ENCODE assay signal across 9 cellular contexts in the genomic region with DNA sequence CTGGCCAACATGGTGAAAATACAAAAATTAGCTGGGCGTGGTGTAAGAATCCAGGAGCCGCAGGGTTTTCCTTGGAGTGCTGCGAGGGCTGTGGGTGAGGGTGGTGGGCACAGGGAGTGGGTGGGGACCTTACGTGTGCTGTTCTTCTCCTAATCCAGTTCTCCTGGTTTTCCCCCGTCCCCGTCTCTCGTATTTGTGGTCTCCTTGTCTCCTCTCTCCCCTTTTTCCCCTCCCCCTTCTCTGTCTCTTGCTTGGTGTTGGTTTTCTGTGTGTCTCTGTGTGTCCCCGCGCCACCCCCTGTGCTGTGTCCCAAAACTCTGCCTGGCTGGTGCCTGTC. TPM values are rescaled to one million over a fixed set of nuclear protein-coding genes. Genes with fewer than 3 reads are reported as not detected.
DNase-seq lines count a peak whose midpoint lies in the region; ATAC-seq and TF ChIP-seq lines count a peak whose summit lies in the region.
"Had no signal": no experiment of that assay in that cellular context is flagged by ENCODE, and none has a peak within 500 bp of the region (broad histone marks: within the 10 kb centered on the region; RNA-seq: fewer than 3 reads in every experiment).

No MANE protein-coding gene starts in this region.

- TF ChIP-seq CTCF in DND-41 (IDR thresholded peaks at IDR 0.05; ENCODE audit: borderline replicate concordance, extremely low read depth, low read length, poor library complexity, severe bottlenecking) (no peak), fibroblast of villous mesenchyme (IDR thresholded peaks at IDR 0.05; ENCODE audit: insufficient read depth, low read depth, low read length) (no peak), sigmoid colon (IDR thresholded peaks at IDR 0.05) (no peak)

- peak overlapping the region; percentile 88; the same call in 1 of the 2 replicates for H3K4me2 ChIP-seq in DND-41 (ENCODE audit: insufficient read depth, low read length)

- 38 to 72% methylated on average over 9 of the region's 9 CpGs for WGBS in sigmoid colon, 2 donors

- TF ChIP-seq EP300 in sigmoid colon (IDR thresholded peaks at IDR 0.05): no peak

- no peak overlapping the region for H3K4me3 ChIP-seq in DND-41 (ENCODE audit: low read depth in 1 of 2, low read length in 2 of 2)
- peak overlapping the region; percentile 94 for H3K4me3 ChIP-seq in fibroblast of villous mesenchyme (ENCODE audit: low read depth, low read length)
- H3K4me3 ChIP-seq in sigmoid colon: peak overlapping the region; percentile 85 to 97 (median 90)
- H3K4me3 ChIP-seq in effector memory CD4-positive, alpha-beta T cell (ENCODE audit: insufficient read depth, low read depth, low read length, poor library complexity, severe bottlenecking): no peak overlapping the region

- H3K27me3 Mint-ChIP-seq in activated CD4-positive, alpha-beta memory T cell treated with anti-CD3 and anti-CD28 coated beads for 36 hours: no peaks in the 10 kb centered on the region

- no peak for TF ChIP-seq POLR2A in sigmoid colon (IDR thresholded peaks at IDR 0.05)

- H2AFZ ChIP-seq in DND-41 (ENCODE audit: low read depth, low read length): no peak overlapping the region

- H4K20me1 ChIP-seq in DND-41 (ENCODE audit: insufficient read depth, low read length): peaks cover 7% of the 10 kb centered on the region

- H3K4me1 ChIP-seq in DND-41 (ENCODE audit: insufficient read depth, low read length) (peaks cover 26% of the 10 kb centered on the region), sigmoid colon (peaks cover 0 to 55% (median 49%) of the 10 kb centered on the region in 4 donors)
- peaks cover 9% of the 10 kb centered on the region for H3K4me1 ChIP-seq in effector memory CD4-positive, alpha-beta T cell (ENCODE audit: control insufficient read depth, insufficient read depth, low read length, poor library complexity, severe bottlenecking)

- ATAC-seq in DND-41 (ENCODE audit: insufficient read depth, low read depth) (no peak), HG03565 (IDR thresholded peaks at IDR 0.05; ENCODE audit: unreplicated experiment) (no peak)

- no peak overlapping the region for H3K9ac ChIP-seq in DND-41 (ENCODE audit: low read depth, low read length)

- no peaks in the 10 kb centered on the region for H3K9me3 Mint-ChIP-seq in activated CD4-positive, alpha-beta memory T cell treated with anti-CD3 and anti-CD28 coated beads for 36 hours

- intact Hi-C loops in activated CD4-positive, alpha-beta memory T cell treated with anti-CD3 and anti-CD28 coated beads for 36 hours (cut with micrococcal nuclease): no loop called here
- intact Hi-C loops in sigmoid colon (cut with DNase I): loop anchor here (5.0 kb wide), 1 partner anchor 68 kb away; a partner anchor contains a TSS

- peaks cover 16% of the 10 kb centered on the region for H3K79me2 ChIP-seq in DND-41 (ENCODE audit: insufficient read depth, low read length)

- H3K4me1 Mint-ChIP-seq in activated CD4-positive, alpha-beta memory T cell treated with anti-CD3 and anti-CD28 coated beads for 36 hours (ENCODE audit: low read depth): peaks cover 27% of the 10 kb centered on the region

- CTCF ChIA-PET in activated CD4-positive, alpha-beta memory T cell treated with anti-CD3 and anti-CD28 coated beads for 36 hours (lab: Charles Lee): interaction anchor here (0.9 to 1.1 kb wide), 3 partner anchors 7 to 431 kb away, joined by 3 to 4 read pairs (median 4); a partner anchor contains a TSS

- H3K36me3 ChIP-seq in DND-41 (ENCODE audit: insufficient read depth, low read length): peaks cover 14% of the 10 kb centered on the region
- H3K36me3 ChIP-seq in sigmoid colon: peaks cover 6 to 42% (median 29%) of the 10 kb centered on the region in 4 donors
- H3K36me3 ChIP-seq in effector memory CD4-positive, alpha-beta T cell (ENCODE audit: control insufficient read depth, insufficient read depth, low read length): peaks cover 22% of the 10 kb centered on the region

- H3K9me3 ChIP-seq in DND-41 (ENCODE audit: insufficient read depth, low read length, severe bottlenecking) (no peaks in the 10 kb centered on the region), sigmoid colon (no peaks in the 10 kb centered on the region)
- H3K9me3 ChIP-seq in effector memory CD4-positive, alpha-beta T cell (ENCODE audit: control insufficient read depth, low read length): no peaks in the 10 kb centered on the region

- H3K27ac Mint-ChIP-seq in activated CD4-positive, alpha-beta memory T cell treated with anti-CD3 and anti-CD28 coated beads for 36 hours: peak overlapping the region; percentile 92

- H3K27me3 ChIP-seq in DND-41 (ENCODE audit: insufficient read depth, low read length, poor library complexity) (no peaks in the 10 kb centered on the region), sigmoid colon (no peaks in the 10 kb centered on the region)
- H3K27me3 ChIP-seq in effector memory CD4-positive, alpha-beta T cell (replicated peaks; ENCODE audit: control insufficient read depth, insufficient read depth, low read length, poor library complexity, severe bottlenecking): no peaks in the 10 kb centered on the region

- DNase-seq in DND-41 (no peak), fibroblast of villous mesenchyme (ENCODE audit: low read depth) (no peak), sigmoid colon (no peak), RPMI8226 (no peak), NCI-H2227 (lab: John Stamatoyannopoulos, UW; ENCODE audit: unreplicated experiment) (no peak)
- DNase-seq in activated CD4-positive, alpha-beta memory T cell treated with anti-CD3 and anti-CD28 coated beads for 36 hours: no peak
- no peak for DNase-seq in effector memory CD4-positive, alpha-beta T cell

- H3K27ac ChIP-seq in DND-41 (ENCODE audit: low read length): no peak overlapping the region
- peak overlapping the region; percentile 96 to 100 (median 97) for H3K27ac ChIP-seq in sigmoid colon
- no peak overlapping the region for H3K27ac ChIP-seq in effector memory CD4-positive, alpha-beta T cell (ENCODE audit: insufficient read depth, low read length, poor library complexity, severe bottlenecking)

- H3K36me3 Mint-ChIP-seq in activated CD4-positive, alpha-beta memory T cell treated with anti-CD3 and anti-CD28 coated beads for 36 hours: peaks cover 24% of the 10 kb centered on the region

- POLR2A ChIA-PET in activated CD4-positive, alpha-beta memory T cell treated with anti-CD3 and anti-CD28 coated beads for 36 hours (lab: Charles Lee): interaction anchor here (0.7 to 1.0 kb wide), 2 partner anchors 10 to 55 kb away, joined by 3 to 4 read pairs; no protein-coding TSS in a partner anchor

- H3K4me3 Mint-ChIP-seq in activated CD4-positive, alpha-beta memory T cell treated with anti-CD3 and anti-CD28 coated beads for 36 hours: peak overlapping the region; percentile 95

RNA-seq across cellular contexts. Expression of a gene that starts 1.7 kb away (rescaled TPM):
- 100 to 1,000 TPM; 162 to 174 TPM for total RNA-seq in activated CD4-positive, alpha-beta memory T cell treated with anti-CD3 and anti-CD28 coated beads for 36 hours
- 287 and 328 TPM in 2 replicates for total RNA-seq in fibroblast of villous mesenchyme
- 1,000 to 10,000 TPM; 1,579 to 3,138 (median 2,179) TPM for total RNA-seq in sigmoid colon
- 100 to 1,000 TPM; 329 to 999 (median 792) TPM for polyA plus RNA-seq in sigmoid colon

RNA-seq across cellular contexts. Expression of a gene that starts 24.2 kb away (rescaled TPM):
- not detected for total RNA-seq in activated CD4-positive, alpha-beta memory T cell treated with anti-CD3 and anti-CD28 coated beads for 36 hours
- total RNA-seq in fibroblast of villous mesenchyme (not detected in 2 replicates), sigmoid colon (not detected)
- polyA plus RNA-seq in sigmoid colon: not detected
- total RNA-seq: mucosa of gallbladder had no signal

RNA-seq across cellular contexts. Expression of a gene that starts 34.8 kb away (rescaled TPM):
- total RNA-seq in activated CD4-positive, alpha-beta memory T cell treated with anti-CD3 and anti-CD28 coated beads for 36 hours: 100 to 1,000 TPM; 259 to 268 TPM
- 35.0 and 49.0 TPM in 2 replicates for total RNA-seq in fibroblast of villous mesenchyme
- total RNA-seq in sigmoid colon: 100 to 1,000 TPM; 432 to 576 (median 557) TPM
- 100 to 1,000 TPM; 304 to 682 (median 589) TPM for polyA plus RNA-seq in sigmoid colon

RNA-seq across cellular contexts. Expression of a gene that starts 41.6 kb away (rescaled TPM):
- total RNA-seq in activated CD4-positive, alpha-beta memory T cell treated with anti-CD3 and anti-CD28 coated beads for 36 hours: not detected
- not detected in 2 replicates for total RNA-seq in fibroblast of villous mesenchyme
- total RNA-seq in sigmoid colon: not detected
- 1 to 10 TPM in 1 of 3 donors, under 1 TPM in 1, not detected in 1; 0.60 to 1.2 TPM for polyA plus RNA-seq in sigmoid colon
- total RNA-seq: mucosa of gallbladder had no signal

Comparison
In these comparisons a context has a peak if more than half of its experiments do, and no peak if none do; other contexts are left out.
1. H3K27ac ChIP-seq: peak in sigmoid colon (4 of 4); none in DND-41 (single experiment) and effector memory CD4-positive, alpha-beta T cell (single experiment).
2. H3K4me3 ChIP-seq: peak in fibroblast of villous mesenchyme (single experiment) and sigmoid colon (4 of 4); none in DND-41 (0 of 2) and effector memory CD4-positive, alpha-beta T cell (single experiment).